33 cellular contexts compared by ENCODE assay signal in genomic region chrX:107750263-107750662, GRCh38. TPM values are rescaled to one million over a fixed set of nuclear protein-coding genes. Genes with fewer than 3 reads are reported as not detected.
"Had no signal": no experiment of that assay in that cellular context is flagged by ENCODE, and none has a peak within 500 bp of the region (broad histone marks: within the 10 kb centered on the region; RNA-seq: fewer than 3 reads in every experiment).

No MANE protein-coding gene starts in this region.

- H3K36me3 Mint-ChIP-seq: activated naive CD8-positive, alpha-beta T cell treated with anti-CD3 and anti-CD28 coated beads for 36 hours; naive thymus-derived CD4-positive, alpha-beta T cell had no signal

- H3K27ac ChIP-seq: ascending aorta, brain microvascular endothelial cell, suprapubic skin, tibial artery, upper lobe of right lung had no signal

- DNase-seq: activated CD4-positive, alpha-beta T cell treated with anti-CD3 and anti-CD28 coated beads for 4 hours; activated CD4-positive, alpha-beta T cell treated with anti-CD3 and anti-CD28 coated beads, Interleukin-2, amount 50 U/mL, for 4 hours; activated CD8-positive, alpha-beta memory T cell treated with anti-CD3 and anti-CD28 coated beads for 24 hours; activated effector memory CD4-positive, alpha-beta T cell treated with Interleukin-2 at 50 U/mL for 16 hours; activated naive CD4-positive, alpha-beta T cell treated with anti-CD3 and anti-CD28 coated beads for 36 hours; activated naive CD8-positive, alpha-beta T cell treated with anti-CD3 and anti-CD28 coated beads for 36 hours; adrenal gland; brain microvascular endothelial cell; caudate nucleus; cortex of kidney; effector memory CD8-positive, alpha-beta T cell; heart right ventricle; left ventricle myocardium superior; naive thymus-derived CD4-positive, alpha-beta T cell; stimulated activated CD4-positive, alpha-beta T cell treated with anti-CD3 and anti-CD28 coated beads, Interleukin-15, amount 100 ng/mL, for 24 hours; stimulated activated CD4-positive, alpha-beta T cell treated with anti-CD3 and anti-CD28 coated beads, Interleukin-2, amount 100 ng/mL, for 24 hours; stimulated activated naive B cell treated with anti-CD40 and anti-IgM and Interleukin-4, amounts not matched to agents 10 μg/mL and 1 μg/mL and 100 μg/mL, for 72 hours; stomach; T-helper 1 cell; tibial artery; upper lobe of right lung had no signal

- H3K4me3 Mint-ChIP-seq: activated naive CD4-positive, alpha-beta T cell treated with anti-CD3 and anti-CD28 coated beads for 36 hours; activated naive CD8-positive, alpha-beta T cell treated with anti-CD3 and anti-CD28 coated beads for 36 hours; effector memory CD8-positive, alpha-beta T cell; naive thymus-derived CD4-positive, alpha-beta T cell; stimulated activated naive B cell treated with anti-CD40 and anti-IgM and Interleukin-4, amounts not matched to agents 10 μg/mL and 1 μg/mL and 100 μg/mL, for 72 hours; T-helper 2 cell treated with Interferon-gamma antibody and Interleukin-4, amounts not matched to agents 5 μg/mL and 100 μg/mL, for 36 hours had no signal

- H3K27me3 ChIP-seq: adrenal gland, ascending aorta, brain microvascular endothelial cell, suprapubic skin, tibial artery, upper lobe of right lung had no signal

- H3K4me3 ChIP-seq: adrenal gland, ascending aorta, heart right ventricle, stomach, suprapubic skin, tibial artery, upper lobe of right lung had no signal

- H3K4me1 ChIP-seq: ascending aorta had no signal

- ATAC-seq: effector memory CD8-positive, alpha-beta T cell; left ventricle myocardium superior; naive thymus-derived CD4-positive, alpha-beta T cell; stimulated activated naive B cell treated with anti-CD40 and anti-IgM and Interleukin-4, amounts not matched to agents 10 μg/mL and 1 μg/mL and 100 μg/mL, for 72 hours; upper lobe of right lung had no signal

- H3K27me3 Mint-ChIP-seq: activated naive CD8-positive, alpha-beta T cell treated with anti-CD3 and anti-CD28 coated beads for 36 hours; effector memory CD8-positive, alpha-beta T cell; naive thymus-derived CD4-positive, alpha-beta T cell; stimulated activated naive B cell treated with anti-CD40 and anti-IgM and Interleukin-4, amounts not matched to agents 10 μg/mL and 1 μg/mL and 100 μg/mL, for 72 hours had no signal

- H3K27ac Mint-ChIP-seq: activated naive CD4-positive, alpha-beta T cell treated with anti-CD3 and anti-CD28 coated beads for 36 hours; activated naive CD8-positive, alpha-beta T cell treated with anti-CD3 and anti-CD28 coated beads for 36 hours; effector memory CD8-positive, alpha-beta T cell; progenitor cell of endocrine pancreas; stimulated activated naive B cell treated with anti-CD40 and anti-IgM and Interleukin-4, amounts not matched to agents 10 μg/mL and 1 μg/mL and 100 μg/mL, for 72 hours; T-helper 2 cell treated with Interferon-gamma antibody and Interleukin-4, amounts not matched to agents 5 μg/mL and 100 μg/mL, for 36 hours had no signal

- H3K4me1 Mint-ChIP-seq: stimulated activated naive B cell treated with anti-CD40 and anti-IgM and Interleukin-4, amounts not matched to agents 10 μg/mL and 1 μg/mL and 100 μg/mL, for 72 hours had no signal

- H3K36me3 ChIP-seq: adrenal gland, ascending aorta, brain microvascular endothelial cell, heart right ventricle, stomach, suprapubic skin, tibial artery, upper lobe of right lung had no signal

- H3K9me3 ChIP-seq: adrenal gland, ascending aorta, heart right ventricle, stomach, suprapubic skin, tibial artery, upper lobe of right lung had no signal

- FAIRE-seq: endothelial cell of umbilical vein, islet of Langerhans had no signal

- H3K9me3 Mint-ChIP-seq: activated naive CD4-positive, alpha-beta T cell treated with anti-CD3 and anti-CD28 coated beads for 36 hours; activated naive CD8-positive, alpha-beta T cell treated with anti-CD3 and anti-CD28 coated beads for 36 hours; effector memory CD8-positive, alpha-beta T cell; naive thymus-derived CD4-positive, alpha-beta T cell; stimulated activated naive B cell treated with anti-CD40 and anti-IgM and Interleukin-4, amounts not matched to agents 10 μg/mL and 1 μg/mL and 100 μg/mL, for 72 hours; T-helper 2 cell treated with Interferon-gamma antibody and Interleukin-4, amounts not matched to agents 5 μg/mL and 100 μg/mL, for 36 hours had no signal

RNA-seq across cellular contexts. Expression of gene NCBP2L, which starts 27.3 kb away (rescaled TPM):
- total RNA-seq: activated naive CD4-positive, alpha-beta T cell treated with anti-CD3 and anti-CD28 coated beads for 36 hours; activated naive CD8-positive, alpha-beta T cell treated with anti-CD3 and anti-CD28 coated beads for 36 hours; ascending aorta; chondrocyte; endothelial cell of umbilical vein; fibroblast of lung; fibroblast of villous mesenchyme; glomerular endothelial cell; left ventricle myocardium superior; lung microvascular endothelial cell; naive thymus-derived CD4-positive, alpha-beta T cell; osteoblast; progenitor cell of endocrine pancreas; stomach; suprapubic skin; upper lobe of right lung had no signal
- polyA plus RNA-seq: endothelial cell of umbilical vein, fibroblast of lung had no signal
